In the genomic region with DNA sequence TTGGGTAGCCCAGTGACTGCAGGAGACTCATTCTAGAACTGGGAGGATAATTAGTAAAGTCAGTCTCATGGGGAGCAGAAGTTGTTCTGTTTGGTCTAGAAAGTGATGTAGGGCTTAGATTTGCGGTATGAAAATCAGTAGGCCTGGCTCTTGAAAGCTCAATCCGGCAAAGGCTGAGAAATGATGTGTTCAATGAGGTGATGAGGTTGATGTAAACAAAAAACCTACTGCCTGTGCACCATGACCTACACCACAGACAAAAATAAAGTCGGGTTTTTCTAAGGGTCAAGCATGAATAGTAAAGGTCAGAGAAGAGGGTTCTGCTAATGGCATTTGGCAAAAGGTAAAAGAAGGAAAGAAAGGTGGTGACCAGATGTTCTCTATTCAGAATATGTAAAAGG, we compare ENCODE assay signal across 20 cellular contexts.
A peak's percentile ranks its signal among the peaks of the same experiment; 100 is the strongest.
DNase-seq lines count a peak whose midpoint lies in the region; ATAC-seq and TF ChIP-seq lines count a peak whose summit lies in the region.
"Had no signal": no experiment of that assay in that cellular context is flagged by ENCODE, and none has a peak within 500 bp of the region (broad histone marks: within the 10 kb centered on the region; RNA-seq: fewer than 3 reads in every experiment).

No MANE protein-coding gene starts in this region.

- no peaks in the 10 kb centered on the region for H3K36me3 ChIP-seq in HAP-1 (replicated peaks)
- H3K36me3 ChIP-seq: sigmoid colon, transverse colon had no signal

- no peak overlapping the region for H3K4me3 ChIP-seq in HAP-1
- H3K4me3 ChIP-seq: PC-9, sigmoid colon, transverse colon had no signal

- ATAC-seq in GM18517 (IDR thresholded peaks at IDR 0.05; ENCODE audit: unreplicated experiment) (peak; percentile 44), HG03460 (IDR thresholded peaks at IDR 0.05; ENCODE audit: unreplicated experiment) (no peak), HG03159 (IDR thresholded peaks at IDR 0.05; ENCODE audit: unreplicated experiment) (no peak)
- no peak for ATAC-seq in activated T-cell treated with anti-CD3 and anti-CD28 coated beads, Interleukin-2, amount 50 U/mL, for 72 hours (replicated peaks in 1 of 2)
- ATAC-seq: CD8-positive, alpha-beta T cell; naive thymus-derived CD4-positive, alpha-beta T cell; stimulated activated memory B cell treated with anti-CD40 and anti-IgM and Interleukin-4, amounts not matched to agents 10 μg/mL and 1 μg/mL and 100 μg/mL, for 72 hours had no signal

- peaks cover 34% of the 10 kb centered on the region for H3K4me1 Mint-ChIP-seq in activated naive CD8-positive, alpha-beta T cell treated with anti-CD3 and anti-CD28 coated beads for 36 hours
- H3K4me1 Mint-ChIP-seq in progenitor cell of endocrine pancreas (ENCODE audit: low read depth) = no peaks in the 10 kb centered on the region
- peaks cover 31% of the 10 kb centered on the region for H3K4me1 Mint-ChIP-seq in activated T-cell treated with anti-CD3 and anti-CD28 coated beads, Interleukin-2, amount 50 U/mL, for 72 hours (ENCODE audit: low read depth)
- H3K4me1 Mint-ChIP-seq: stimulated activated memory B cell treated with anti-CD40 and anti-IgM and Interleukin-4, amounts not matched to agents 10 μg/mL and 1 μg/mL and 100 μg/mL, for 72 hours had no signal

- TF ChIP-seq CTCF in progenitor cell of endocrine pancreas (IDR thresholded peaks at IDR 0.05; ENCODE audit: unreplicated experiment) = no peak

- H3K36me3 Mint-ChIP-seq in activated naive CD8-positive, alpha-beta T cell treated with anti-CD3 and anti-CD28 coated beads for 36 hours = peaks cover 12% of the 10 kb centered on the region
- H3K36me3 Mint-ChIP-seq in progenitor cell of endocrine pancreas (ENCODE audit: insufficient read depth) = no peaks in the 10 kb centered on the region
- no peaks in the 10 kb centered on the region for H3K36me3 Mint-ChIP-seq in activated T-cell treated with anti-CD3 and anti-CD28 coated beads, Interleukin-2, amount 50 U/mL, for 72 hours (ENCODE audit: insufficient read depth in 2 of 2)
- H3K36me3 Mint-ChIP-seq: CD8-positive, alpha-beta T cell; stimulated activated memory B cell treated with anti-CD40 and anti-IgM and Interleukin-4, amounts not matched to agents 10 μg/mL and 1 μg/mL and 100 μg/mL, for 72 hours had no signal

- in situ Hi-C loops in HAP-1 (cut with MboI; ENCODE audit: low sequenced_read_pairs) = no loop called here

- H3K27me3 ChIP-seq in HAP-1 (ENCODE audit: low read depth) = no peaks in the 10 kb centered on the region
- H3K27me3 ChIP-seq: sigmoid colon, transverse colon had no signal

- no peak overlapping the region for H3K4me3 Mint-ChIP-seq in activated naive CD8-positive, alpha-beta T cell treated with anti-CD3 and anti-CD28 coated beads for 36 hours
- no peak overlapping the region for H3K4me3 Mint-ChIP-seq in progenitor cell of endocrine pancreas (ENCODE audit: low read depth)
- no peak overlapping the region for H3K4me3 Mint-ChIP-seq in activated T-cell treated with anti-CD3 and anti-CD28 coated beads, Interleukin-2, amount 50 U/mL, for 72 hours
- H3K4me3 Mint-ChIP-seq: CD8-positive, alpha-beta T cell; stimulated activated memory B cell treated with anti-CD40 and anti-IgM and Interleukin-4, amounts not matched to agents 10 μg/mL and 1 μg/mL and 100 μg/mL, for 72 hours had no signal

- H3K27ac Mint-ChIP-seq in activated naive CD8-positive, alpha-beta T cell treated with anti-CD3 and anti-CD28 coated beads for 36 hours = peak overlapping the region; percentile 43
- no peak overlapping the region for H3K27ac Mint-ChIP-seq in progenitor cell of endocrine pancreas
- no peak overlapping the region for H3K27ac Mint-ChIP-seq in activated T-cell treated with anti-CD3 and anti-CD28 coated beads, Interleukin-2, amount 50 U/mL, for 72 hours
- H3K27ac Mint-ChIP-seq: CD8-positive, alpha-beta T cell; stimulated activated memory B cell treated with anti-CD40 and anti-IgM and Interleukin-4, amounts not matched to agents 10 μg/mL and 1 μg/mL and 100 μg/mL, for 72 hours had no signal

- DNase-seq in HAP-1 (ENCODE audit: low spot score in 2 of 2) (peak; percentile 23 to 49), iris pigment epithelial cell (ENCODE audit: low read depth) (peak; percentile 62), progenitor cell of endocrine pancreas (ENCODE audit: low spot score, unreplicated experiment) (no peak)
- DNase-seq in activated naive CD8-positive, alpha-beta T cell treated with anti-CD3 and anti-CD28 coated beads for 36 hours = no peak
- no peak for DNase-seq in activated T-cell treated with anti-CD3 and anti-CD28 coated beads, Interleukin-2, amount 50 U/mL, for 72 hours
- DNase-seq: activated CD4-positive, CD25-positive, alpha-beta regulatory T cell treated with anti-CD3 and anti-CD28 coated beads, Interleukin-2, amount 50 U/mL, for 72 hours; CD8-positive, alpha-beta T cell; H7; kidney; naive thymus-derived CD4-positive, alpha-beta T cell; NCI-H187; NCI-H2227 treated with DMSO at 0.1 percent for 48 hours; PC-9; sigmoid colon; T-helper 9 cell; transverse colon had no signal

- H3K27me3 Mint-ChIP-seq in activated naive CD8-positive, alpha-beta T cell treated with anti-CD3 and anti-CD28 coated beads for 36 hours = no peaks in the 10 kb centered on the region
- no peaks in the 10 kb centered on the region for H3K27me3 Mint-ChIP-seq in progenitor cell of endocrine pancreas
- no peaks in the 10 kb centered on the region for H3K27me3 Mint-ChIP-seq in activated T-cell treated with anti-CD3 and anti-CD28 coated beads, Interleukin-2, amount 50 U/mL, for 72 hours (ENCODE audit: low read depth)
- H3K27me3 Mint-ChIP-seq: naive thymus-derived CD4-positive, alpha-beta T cell; stimulated activated memory B cell treated with anti-CD40 and anti-IgM and Interleukin-4, amounts not matched to agents 10 μg/mL and 1 μg/mL and 100 μg/mL, for 72 hours had no signal

- peaks cover 7% of the 10 kb centered on the region; the same call in 1 of the 2 replicates for H3K4me1 ChIP-seq in HAP-1
- H3K4me1 ChIP-seq: sigmoid colon, transverse colon had no signal

- no peaks in the 10 kb centered on the region for H3K9me3 ChIP-seq in HAP-1
- H3K9me3 ChIP-seq: sigmoid colon, transverse colon had no signal

- H3K9me3 Mint-ChIP-seq in activated naive CD8-positive, alpha-beta T cell treated with anti-CD3 and anti-CD28 coated beads for 36 hours = peaks cover 3% of the 10 kb centered on the region
- H3K9me3 Mint-ChIP-seq in progenitor cell of endocrine pancreas (ENCODE audit: low read depth) = peaks cover 2% of the 10 kb centered on the region
- H3K9me3 Mint-ChIP-seq in activated T-cell treated with anti-CD3 and anti-CD28 coated beads, Interleukin-2, amount 50 U/mL, for 72 hours = peaks cover 1% of the 10 kb centered on the region in 2 donors
- H3K9me3 Mint-ChIP-seq: CD8-positive, alpha-beta T cell had no signal

Comparison
In these comparisons a context has a peak if more than half of its experiments do, and no peak if none do; other contexts are left out.
1. DNase-seq: peak in HAP-1 (2 of 2) and iris pigment epithelial cell (single experiment); none in activated naive CD8-positive, alpha-beta T cell treated with anti-CD3 and anti-CD28 coated beads for 36 hours (single experiment), progenitor cell of endocrine pancreas (single experiment) and activated T-cell treated with anti-CD3 and anti-CD28 coated beads, Interleukin-2, amount 50 U/mL, for 72 hours (0 of 2).